Comparison of ENCODE assay signal across 19 cellular contexts in the genomic region with DNA sequence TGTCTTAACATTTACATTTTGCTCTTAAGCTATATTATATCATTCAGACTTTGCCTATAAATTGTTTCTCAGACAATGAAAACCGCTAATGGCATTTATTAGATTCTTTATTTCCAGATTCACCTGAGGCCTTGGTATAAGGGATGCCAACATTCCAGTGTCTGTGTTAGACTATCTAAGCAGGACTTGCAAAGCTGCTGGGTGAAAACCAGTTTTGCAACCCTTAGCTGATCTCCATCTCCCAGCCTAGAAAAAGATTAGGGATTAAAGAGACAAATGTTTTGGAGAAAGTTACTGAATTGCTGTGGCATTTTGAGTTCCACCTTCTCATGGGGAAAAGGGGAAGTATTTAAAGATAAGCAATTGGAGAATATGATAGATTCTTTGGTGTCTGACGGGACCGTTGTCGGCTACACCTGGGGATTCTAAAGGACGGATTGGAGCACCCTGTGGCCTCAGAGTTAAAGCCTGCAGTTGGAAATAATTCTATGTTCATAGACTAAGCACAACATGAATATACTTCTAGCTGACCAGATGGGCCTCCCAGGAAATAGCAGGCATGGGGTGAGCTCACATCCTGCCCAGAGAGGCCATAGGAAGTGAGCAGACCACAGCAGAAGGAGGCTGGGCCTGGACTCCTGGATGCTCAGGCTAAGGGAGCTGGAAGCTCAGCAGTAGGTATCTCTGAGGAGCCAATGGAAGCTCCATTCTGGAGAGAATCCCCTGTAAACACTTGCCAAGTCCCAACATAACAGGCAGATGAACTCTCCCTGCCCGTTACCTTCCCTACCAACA. TPM values are rescaled to one million over a fixed set of nuclear protein-coding genes. Genes with fewer than 3 reads are reported as not detected.
A peak's percentile ranks its signal among the peaks of the same experiment; 100 is the strongest.
DNase-seq lines count a peak whose midpoint lies in the region; ATAC-seq lines count a peak whose summit lies in the region.
"Had no signal": no experiment of that assay in that cellular context is flagged by ENCODE, and none has a peak within 500 bp of the region (broad histone marks: within the 10 kb centered on the region; RNA-seq: fewer than 3 reads in every experiment).

No MANE protein-coding gene starts in this region.

- no peak for ATAC-seq in GM21619 (IDR thresholded peaks at IDR 0.05; ENCODE audit: unreplicated experiment)
- no peak for ATAC-seq in HG03095 (IDR thresholded peaks at IDR 0.05; ENCODE audit: unreplicated experiment)
- ATAC-seq: stimulated activated memory B cell treated with anti-CD40 and anti-IgM and Interleukin-4, amounts not matched to agents 10 μg/mL and 1 μg/mL and 100 μg/mL, for 72 hours had no signal

- peaks cover 18% of the 10 kb centered on the region for H3K27me3 Mint-ChIP-seq in activated T-cell treated with anti-CD3 and anti-CD28 coated beads, Interleukin-2, amount 50 U/mL, for 24 hours
- H3K27me3 Mint-ChIP-seq: stimulated activated memory B cell treated with anti-CD40 and anti-IgM and Interleukin-4, amounts not matched to agents 10 μg/mL and 1 μg/mL and 100 μg/mL, for 72 hours had no signal

- DNase-seq in A172 (ENCODE audit: low spot score) = peak; percentile 10
- DNase-seq in HCEC 1CT = peak; percentile 18
- peak; percentile 44 for DNase-seq in UCSD-AML1 (lab: John Stamatoyannopoulos, UW; ENCODE audit: unreplicated experiment)
- DNase-seq in kidney tubule cell (ENCODE audit: low spot score) = peak; percentile 50
- DNase-seq in cerebellar cortex (ENCODE audit: low spot score) = no peak
- no peak for DNase-seq in activated T-cell treated with anti-CD3 and anti-CD28 coated beads, Interleukin-2, amount 50 U/mL, for 24 hours
- DNase-seq: activated CD4-positive, alpha-beta T cell treated with anti-CD3 and anti-CD28 coated beads, Interleukin-2, amount 50 U/mL, for 1 hour; activated CD8-positive, alpha-beta memory T cell treated with anti-CD3 and anti-CD28 coated beads, Interleukin-2, amount 50 U/mL, for 48 hours; activated naive CD4-positive, alpha-beta T cell; CD4-positive, alpha-beta memory T cell; DMS79; KG1; NCI-H526 treated with DMSO at 0.1 percent for 48 hours; tibial artery had no signal

- H3K36me3 Mint-ChIP-seq in activated T-cell treated with anti-CD3 and anti-CD28 coated beads, Interleukin-2, amount 50 U/mL, for 24 hours (ENCODE audit: low read depth) = no peaks in the 10 kb centered on the region
- H3K36me3 Mint-ChIP-seq: CD4-positive, alpha-beta memory T cell; stimulated activated memory B cell treated with anti-CD40 and anti-IgM and Interleukin-4, amounts not matched to agents 10 μg/mL and 1 μg/mL and 100 μg/mL, for 72 hours had no signal

- H3K4me3 Mint-ChIP-seq in activated T-cell treated with anti-CD3 and anti-CD28 coated beads, Interleukin-2, amount 50 U/mL, for 24 hours = no peak overlapping the region
- H3K4me3 Mint-ChIP-seq: CD4-positive, alpha-beta memory T cell; neural crest cell; stimulated activated memory B cell treated with anti-CD40 and anti-IgM and Interleukin-4, amounts not matched to agents 10 μg/mL and 1 μg/mL and 100 μg/mL, for 72 hours had no signal

- no peak overlapping the region for H3K27ac Mint-ChIP-seq in activated T-cell treated with anti-CD3 and anti-CD28 coated beads, Interleukin-2, amount 50 U/mL, for 24 hours
- H3K27ac Mint-ChIP-seq: CD4-positive, alpha-beta memory T cell; stimulated activated memory B cell treated with anti-CD40 and anti-IgM and Interleukin-4, amounts not matched to agents 10 μg/mL and 1 μg/mL and 100 μg/mL, for 72 hours had no signal

- H3K4me1 Mint-ChIP-seq in activated T-cell treated with anti-CD3 and anti-CD28 coated beads, Interleukin-2, amount 50 U/mL, for 24 hours (ENCODE audit: low read depth) = no peaks in the 10 kb centered on the region
- H3K4me1 Mint-ChIP-seq: CD4-positive, alpha-beta memory T cell; stimulated activated memory B cell treated with anti-CD40 and anti-IgM and Interleukin-4, amounts not matched to agents 10 μg/mL and 1 μg/mL and 100 μg/mL, for 72 hours had no signal

- H3K9me3 Mint-ChIP-seq in activated T-cell treated with anti-CD3 and anti-CD28 coated beads, Interleukin-2, amount 50 U/mL, for 24 hours = no peaks in the 10 kb centered on the region

RNA-seq across cellular contexts. Expression of a gene that starts 21.8 kb away (rescaled TPM):
- 0.78 and 1.7 TPM in 2 replicates for total RNA-seq in A172 (2014; rRNA removed; shearing (Covaris generic))
- total RNA-seq: fibroblast of villous mesenchyme had no signal

Comparison
In these comparisons a context has a peak if more than half of its experiments do, and no peak if none do; other contexts are left out.
1. DNase-seq: peak in A172 (single experiment), HCEC 1CT (single experiment), UCSD-AML1 (single experiment) and kidney tubule cell (single experiment); none in cerebellar cortex (single experiment) and activated T-cell treated with anti-CD3 and anti-CD28 coated beads, Interleukin-2, amount 50 U/mL, for 24 hours (single experiment).